In genomic region chr1:204672482-204673216, GRCh38 we compare ENCODE assay signal across 20 cellular contexts. TPM values are rescaled to one million over a fixed set of nuclear protein-coding genes. Genes with fewer than 3 reads are reported as not detected.
DNase-seq lines count a peak whose midpoint lies in the region; ATAC-seq and TF ChIP-seq lines count a peak whose summit lies in the region.
"Had no signal": no experiment of that assay in that cellular context is flagged by ENCODE, and none has a peak within 500 bp of the region (broad histone marks: within the 10 kb centered on the region; RNA-seq: fewer than 3 reads in every experiment).

No MANE protein-coding gene starts in this region.

- H3K79me2 ChIP-seq in osteoblast (ENCODE audit: insufficient read depth, low read length) = no peaks in the 10 kb centered on the region

- no peaks in the 10 kb centered on the region for H3K36me3 ChIP-seq in osteoblast (ENCODE audit: insufficient read depth, low read length)

- TF ChIP-seq CTCF in osteoblast (IDR thresholded peaks at IDR 0.05; ENCODE audit: extremely low read depth, low read depth, low read length) = no peak

- no peak overlapping the region for H3K4me2 ChIP-seq in osteoblast (ENCODE audit: insufficient read depth, low read length)
- H3K4me2 ChIP-seq: A549, BLaER1 had no signal

- H3K4me1 ChIP-seq in osteoblast (ENCODE audit: insufficient read depth, low read length) = peaks cover 3% of the 10 kb centered on the region

- no peak overlapping the region for H3K4me3 ChIP-seq in osteoblast (ENCODE audit: insufficient read depth, low read length)
- H3K4me3 ChIP-seq: A549, BLaER1, SK-N-MC had no signal

- in situ Hi-C loops in G401 (cut with HindIII; ENCODE audit: low sequenced_read_pairs) = no loop called here

- H3K27ac ChIP-seq in osteoblast (ENCODE audit: low read depth, low read length) = no peak overlapping the region
- H3K27ac ChIP-seq: A549, BLaER1, SK-N-MC had no signal

- H4K20me1 ChIP-seq in osteoblast (ENCODE audit: insufficient read depth, low read length) = no peaks in the 10 kb centered on the region

- no peak for ATAC-seq in HG03196 (IDR thresholded peaks at IDR 0.05; ENCODE audit: unreplicated experiment)
- ATAC-seq: A549; CD8-positive, alpha-beta T cell had no signal

- peak; percentile 62 for DNase-seq in G401 (ENCODE audit: low spot score)
- DNase-seq in OCI-M1 (lab: John Stamatoyannopoulos, UW) = peak; percentile 94
- DNase-seq in cerebellar cortex (ENCODE audit: low spot score) = peak; percentile 53
- DNase-seq in osteoblast (ENCODE audit: insufficient read length, low spot score, missing footprints) = peak; percentile 21
- DNase-seq in pons (ENCODE audit: low spot score) = no peak
- no peak for DNase-seq in kidney glomerular epithelial cell (lab: John Stamatoyannopoulos, UW)
- DNase-seq: CD8-positive, alpha-beta T cell; DND-41; HFFc6; IMR-90; Karpas-422; NCI-H1436; NCI-H1930; SHP77 had no signal

- no peak overlapping the region for H2AFZ ChIP-seq in osteoblast (ENCODE audit: low read length)

- peaks cover 25% of the 10 kb centered on the region for H3K27me3 ChIP-seq in osteoblast (ENCODE audit: insufficient read depth, low read length)
- H3K27me3 ChIP-seq: BLaER1 had no signal

- no peaks in the 10 kb centered on the region for H3K9me3 ChIP-seq in osteoblast (ENCODE audit: low read depth, low read length)
- H3K9me3 ChIP-seq: A549, BLaER1 had no signal

RNA-seq across cellular contexts. Expression of gene LRRN2, which starts 12.9 kb away (rescaled TPM):
- 0.12 and 0.44 TPM in 2 replicates for total RNA-seq in G401 (2014; rRNA removed; shearing (Covaris generic))
- total RNA-seq in osteoblast = under 0.01 TPM in 1 of 2 replicates, not detected in the other
- total RNA-seq: CD8-positive, alpha-beta T cell; HFFc6; HT-29; IMR-90; MCF 10A had no signal

Comparison
In these comparisons a context has a peak if more than half of its experiments do, and no peak if none do; other contexts are left out.
1. DNase-seq: peak in G401 (single experiment), OCI-M1 (single experiment), cerebellar cortex (single experiment) and osteoblast (single experiment); none in pons (single experiment) and kidney glomerular epithelial cell (single experiment).